In the genomic region with DNA sequence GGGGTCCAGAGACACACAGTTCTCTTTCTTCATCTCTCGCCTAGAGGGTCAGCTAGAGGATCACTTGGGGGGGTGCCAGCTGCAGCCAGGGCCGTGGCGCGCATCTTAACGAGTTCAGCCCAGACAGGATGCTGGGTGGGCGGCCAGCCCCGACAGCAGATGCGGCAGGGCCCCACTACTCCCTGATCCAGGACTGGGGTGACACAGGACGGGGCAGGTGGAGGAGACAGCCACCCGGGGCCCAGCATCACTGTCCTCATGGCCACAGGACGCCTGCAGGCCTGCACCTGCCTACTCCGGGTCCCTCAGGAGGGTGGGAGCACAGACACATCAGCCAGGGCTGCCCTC, we compare ENCODE assay signal across 27 cellular contexts.
"Had no signal": no experiment of that assay in that cellular context is flagged by ENCODE, and none has a peak within 500 bp of the region (broad histone marks: within the 10 kb centered on the region; RNA-seq: fewer than 3 reads in every experiment).

No MANE protein-coding gene starts in this region.

- H3K4me1 Mint-ChIP-seq: mesothelial cell of epicardium, nephron had no signal

- H3K36me3 Mint-ChIP-seq: mesothelial cell of epicardium; naive thymus-derived CD4-positive, alpha-beta T cell; stimulated activated memory B cell treated with anti-CD40 and anti-IgM and Interleukin-4, amounts not matched to agents 10 μg/mL and 1 μg/mL and 100 μg/mL, for 72 hours had no signal

- DNase-seq: cerebellar nuclear complex; cortex of kidney; dorsolateral prefrontal cortex; effector CD4-positive, alpha-beta T cell; foreskin keratinocyte; heart right ventricle; hippocampal formation; left cardiac atrium; mesenchymal stem cell; naive thymus-derived CD4-positive, alpha-beta T cell; occipital lobe; stimulated activated CD4-positive, alpha-beta T cell treated with anti-CD3 and anti-CD28 coated beads, Interleukin-12 subunit alpha, Interleukin-12 subunit beta, amount 100 ng/mL, for 4 hours; stimulated activated CD4-positive, alpha-beta T cell treated with anti-CD3 and anti-CD28 coated beads, Interleukin-1b, Interleukin-23, amount 100 ng/mL, for 48 hours; stimulated activated CD4-positive, alpha-beta T cell treated with anti-CD3 and anti-CD28 coated beads, Interleukin-4, amount 100 ng/mL, for 1 hour had no signal

- H3K36me3 ChIP-seq: pancreas had no signal

- H3K4me3 Mint-ChIP-seq: mesothelial cell of epicardium; naive thymus-derived CD4-positive, alpha-beta T cell; nephron; stimulated activated memory B cell treated with anti-CD40 and anti-IgM and Interleukin-4, amounts not matched to agents 10 μg/mL and 1 μg/mL and 100 μg/mL, for 72 hours; stimulated activated naive CD8-positive, alpha-beta T cell treated with anti-CD3 and anti-CD28 coated beads, Interleukin-15, Interleukin-2, amounts not matched to agents 100 ng/mL and 50 ng/mL, for 24 hours had no signal

- H3K27me3 ChIP-seq: dorsolateral prefrontal cortex, esophagus muscularis mucosa, foreskin keratinocyte, gastroesophageal sphincter, heart right ventricle, left lung, pancreas, tibial nerve, upper lobe of left lung had no signal

- ATAC-seq: foreskin keratinocyte; gastroesophageal sphincter; heart right ventricle; left cardiac atrium; left lung; naive thymus-derived CD4-positive, alpha-beta T cell; pancreas; sciatic nerve; stimulated activated memory B cell treated with anti-CD40 and anti-IgM and Interleukin-4, amounts not matched to agents 10 μg/mL and 1 μg/mL and 100 μg/mL, for 72 hours had no signal

- H3K27ac ChIP-seq: esophagus muscularis mucosa, foreskin keratinocyte, heart right ventricle, left lung, pancreas, thoracic aorta had no signal

- H3K27me3 Mint-ChIP-seq: naive thymus-derived CD4-positive, alpha-beta T cell; stimulated activated memory B cell treated with anti-CD40 and anti-IgM and Interleukin-4, amounts not matched to agents 10 μg/mL and 1 μg/mL and 100 μg/mL, for 72 hours; stimulated activated naive CD8-positive, alpha-beta T cell treated with anti-CD3 and anti-CD28 coated beads, Interleukin-15, Interleukin-2, amounts not matched to agents 100 ng/mL and 50 ng/mL, for 24 hours had no signal

- H3K4me1 ChIP-seq: foreskin keratinocyte, pancreas had no signal

- H3K9me3 Mint-ChIP-seq: mesothelial cell of epicardium; naive thymus-derived CD4-positive, alpha-beta T cell; nephron; stimulated activated memory B cell treated with anti-CD40 and anti-IgM and Interleukin-4, amounts not matched to agents 10 μg/mL and 1 μg/mL and 100 μg/mL, for 72 hours; stimulated activated naive CD8-positive, alpha-beta T cell treated with anti-CD3 and anti-CD28 coated beads, Interleukin-15, Interleukin-2, amounts not matched to agents 100 ng/mL and 50 ng/mL, for 24 hours had no signal

- H3K9me3 ChIP-seq: esophagus muscularis mucosa, gastroesophageal sphincter, heart right ventricle, left lung, pancreas, thoracic aorta, tibial nerve, upper lobe of left lung had no signal

- H3K4me2 ChIP-seq: smooth muscle cell had no signal

- H3K27ac Mint-ChIP-seq: mesothelial cell of epicardium; nephron; stimulated activated naive CD8-positive, alpha-beta T cell treated with anti-CD3 and anti-CD28 coated beads, Interleukin-15, Interleukin-2, amounts not matched to agents 100 ng/mL and 50 ng/mL, for 24 hours had no signal

- H3K4me3 ChIP-seq: dorsolateral prefrontal cortex, esophagus muscularis mucosa, gastroesophageal sphincter, heart right ventricle, left lung, pancreas, smooth muscle cell, thoracic aorta, tibial nerve, upper lobe of left lung had no signal
